In the genomic region with DNA sequence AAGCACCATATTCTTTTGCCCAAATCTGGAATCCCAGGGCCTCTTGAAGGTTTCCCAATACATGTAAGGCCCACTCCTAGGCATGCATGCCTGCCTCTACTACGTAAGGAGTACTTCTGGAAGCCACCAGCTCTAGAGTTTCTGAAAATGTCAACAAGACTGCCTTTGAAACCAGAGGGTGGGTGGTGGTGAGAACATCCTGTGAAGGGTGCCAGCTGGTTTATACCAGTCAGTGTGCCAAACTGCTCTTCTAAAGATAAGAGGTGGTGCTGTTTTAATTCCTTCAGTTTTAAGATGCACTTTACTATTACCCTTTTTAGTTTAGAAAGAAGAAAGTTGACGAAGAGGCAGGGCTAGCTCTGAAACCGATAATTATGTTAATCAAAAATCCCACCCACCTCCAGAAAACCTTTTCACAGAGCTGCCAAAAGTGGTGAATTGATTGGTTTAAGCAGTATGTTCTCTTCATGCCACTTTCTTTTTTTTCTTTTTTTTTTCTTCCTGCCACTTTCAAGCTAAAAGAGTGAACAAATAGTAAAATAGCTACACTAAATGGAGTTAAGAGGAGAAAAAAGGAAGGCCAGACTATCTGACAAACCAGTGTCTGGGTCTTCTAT, we compare ENCODE assay signal across 10 cellular contexts. TPM values are rescaled to one million over a fixed set of nuclear protein-coding genes. Genes with fewer than 3 reads are reported as not detected.
A peak's percentile ranks its signal among the peaks of the same experiment; 100 is the strongest.
DNase-seq lines count a peak whose midpoint lies in the region; ATAC-seq and TF ChIP-seq lines count a peak whose summit lies in the region.
"Had no signal": no experiment of that assay in that cellular context is flagged by ENCODE, and none has a peak within 500 bp of the region (broad histone marks: within the 10 kb centered on the region; RNA-seq: fewer than 3 reads in every experiment).

No MANE protein-coding gene starts in this region.

- H3K27me3 ChIP-seq in Loucy (ENCODE audit: insufficient read depth, low read length, poor library complexity, severe bottlenecking) = no peaks in the 10 kb centered on the region
- H3K27me3 ChIP-seq: sigmoid colon had no signal

- peak overlapping the region; percentile 62 for H3K9ac ChIP-seq in Loucy (ENCODE audit: low read depth, low read length, poor library complexity, severe bottlenecking)

- no peaks in the 10 kb centered on the region for H3K9me3 ChIP-seq in Loucy (ENCODE audit: insufficient read depth, low read depth, low read length)
- H3K9me3 ChIP-seq: sigmoid colon had no signal

- no peaks in the 10 kb centered on the region for H3K27me3 Mint-ChIP-seq in activated naive CD4-positive, alpha-beta T cell treated with anti-CD3 and anti-CD28 coated beads, Interleukin-2, amount 10 ng/mL, durations not matched to agents 7 days and 5 days

- peaks cover 11% of the 10 kb centered on the region for H3K4me1 ChIP-seq in Loucy (ENCODE audit: insufficient read depth, low read length, poor library complexity, severe bottlenecking)
- H3K4me1 ChIP-seq: sigmoid colon had no signal

- no peaks in the 10 kb centered on the region for H3K36me3 ChIP-seq in Loucy (ENCODE audit: insufficient read depth, low read length)
- H3K36me3 ChIP-seq: sigmoid colon had no signal

- H3K9me3 Mint-ChIP-seq in activated naive CD4-positive, alpha-beta T cell treated with anti-CD3 and anti-CD28 coated beads, Interleukin-2, amount 10 ng/mL, durations not matched to agents 7 days and 5 days = no peaks in the 10 kb centered on the region

- ATAC-seq in GM18502 (IDR thresholded peaks at IDR 0.05; ENCODE audit: poor library complexity, unreplicated experiment) (peak; percentile 53), HG03439 (IDR thresholded peaks at IDR 0.05; ENCODE audit: unreplicated experiment) (no peak), HG02852 (IDR thresholded peaks at IDR 0.05; ENCODE audit: unreplicated experiment) (no peak)

- no peaks in the 10 kb centered on the region for H3F3A ChIP-seq in Loucy (ENCODE audit: low read depth)

- H3K4me2 ChIP-seq in Loucy (ENCODE audit: low read depth, low read length, poor library complexity, severe bottlenecking) = peak overlapping the region; percentile 23

- H3K79me2 ChIP-seq in Loucy (ENCODE audit: insufficient read depth, low read length) = no peaks in the 10 kb centered on the region

- CTCF ChIA-PET in activated naive CD4-positive, alpha-beta T cell treated with anti-CD3 and anti-CD28 coated beads, Interleukin-2, amount 10 ng/mL, durations not matched to agents 7 days and 5 days (lab: Charles Lee) = interaction anchor here (1.2 to 1.4 kb wide), 3 partner anchors 10 to 262 kb away, joined by 3 read pairs; no protein-coding TSS in a partner anchor

- H2AFZ ChIP-seq in Loucy (ENCODE audit: low read length) = no peak overlapping the region

- H3K27ac Mint-ChIP-seq in activated naive CD4-positive, alpha-beta T cell treated with anti-CD3 and anti-CD28 coated beads, Interleukin-2, amount 10 ng/mL, durations not matched to agents 7 days and 5 days = peak overlapping the region; percentile 99

- peaks cover 19% of the 10 kb centered on the region for H3K36me3 Mint-ChIP-seq in activated naive CD4-positive, alpha-beta T cell treated with anti-CD3 and anti-CD28 coated beads, Interleukin-2, amount 10 ng/mL, durations not matched to agents 7 days and 5 days

- peak; percentile 72 for DNase-seq in activated naive CD4-positive, alpha-beta T cell treated with anti-CD3 and anti-CD28 coated beads, Interleukin-2, amount 10 ng/mL, durations not matched to agents 7 days and 5 days
- peak; percentile 9 for DNase-seq in stimulated activated CD4-positive, alpha-beta T cell treated with anti-CD3 and anti-CD28 coated beads, Interleukin-12 subunit alpha, Interleukin-12 subunit beta, amount 100 ng/mL, for 4 hours
- DNase-seq in AG08396 (ENCODE audit: low spot score) (no peak), G401 (ENCODE audit: low spot score) (no peak)
- DNase-seq: NCI-H526 treated with DMSO at 0.1 percent for 48 hours, sigmoid colon had no signal

- in situ Hi-C loops in G401 (cut with HindIII; ENCODE audit: low sequenced_read_pairs) = no loop called here

- no peak for TF ChIP-seq CTCF in Loucy (conservative IDR thresholded peaks at IDR 0.05; ENCODE audit: low read length)

- H3K4me3 ChIP-seq in Loucy (ENCODE audit: low read length, poor library complexity, severe bottlenecking) = peak overlapping the region; percentile 26
- H3K4me3 ChIP-seq: sigmoid colon had no signal

- H3K4me1 Mint-ChIP-seq in activated naive CD4-positive, alpha-beta T cell treated with anti-CD3 and anti-CD28 coated beads, Interleukin-2, amount 10 ng/mL, durations not matched to agents 7 days and 5 days = peaks cover 26% of the 10 kb centered on the region

- no peaks in the 10 kb centered on the region for H3K9me2 ChIP-seq in Loucy (replicated peaks; ENCODE audit: low read depth, low read length)

- H4K20me1 ChIP-seq in Loucy (ENCODE audit: insufficient read depth, low read length, poor library complexity, severe bottlenecking) = no peaks in the 10 kb centered on the region

- H3K4me3 Mint-ChIP-seq in activated naive CD4-positive, alpha-beta T cell treated with anti-CD3 and anti-CD28 coated beads, Interleukin-2, amount 10 ng/mL, durations not matched to agents 7 days and 5 days = peak overlapping the region; percentile 29

RNA-seq across cellular contexts. Expression of a gene that starts 8.8 kb away (rescaled TPM):
- 7.9 and 14.7 TPM in 2 replicates for total RNA-seq in G401 (2014; rRNA removed; shearing (Covaris generic))

Comparison
In these comparisons a context has a peak if more than half of its experiments do, and no peak if none do; other contexts are left out.
1. DNase-seq: peak in activated naive CD4-positive, alpha-beta T cell treated with anti-CD3 and anti-CD28 coated beads, Interleukin-2, amount 10 ng/mL, durations not matched to agents 7 days and 5 days (single experiment) and stimulated activated CD4-positive, alpha-beta T cell treated with anti-CD3 and anti-CD28 coated beads, Interleukin-12 subunit alpha, Interleukin-12 subunit beta, amount 100 ng/mL, for 4 hours (single experiment); none in AG08396 (single experiment) and G401 (single experiment).